ENCODE assay signal across 1 cellular context in the genomic region with DNA sequence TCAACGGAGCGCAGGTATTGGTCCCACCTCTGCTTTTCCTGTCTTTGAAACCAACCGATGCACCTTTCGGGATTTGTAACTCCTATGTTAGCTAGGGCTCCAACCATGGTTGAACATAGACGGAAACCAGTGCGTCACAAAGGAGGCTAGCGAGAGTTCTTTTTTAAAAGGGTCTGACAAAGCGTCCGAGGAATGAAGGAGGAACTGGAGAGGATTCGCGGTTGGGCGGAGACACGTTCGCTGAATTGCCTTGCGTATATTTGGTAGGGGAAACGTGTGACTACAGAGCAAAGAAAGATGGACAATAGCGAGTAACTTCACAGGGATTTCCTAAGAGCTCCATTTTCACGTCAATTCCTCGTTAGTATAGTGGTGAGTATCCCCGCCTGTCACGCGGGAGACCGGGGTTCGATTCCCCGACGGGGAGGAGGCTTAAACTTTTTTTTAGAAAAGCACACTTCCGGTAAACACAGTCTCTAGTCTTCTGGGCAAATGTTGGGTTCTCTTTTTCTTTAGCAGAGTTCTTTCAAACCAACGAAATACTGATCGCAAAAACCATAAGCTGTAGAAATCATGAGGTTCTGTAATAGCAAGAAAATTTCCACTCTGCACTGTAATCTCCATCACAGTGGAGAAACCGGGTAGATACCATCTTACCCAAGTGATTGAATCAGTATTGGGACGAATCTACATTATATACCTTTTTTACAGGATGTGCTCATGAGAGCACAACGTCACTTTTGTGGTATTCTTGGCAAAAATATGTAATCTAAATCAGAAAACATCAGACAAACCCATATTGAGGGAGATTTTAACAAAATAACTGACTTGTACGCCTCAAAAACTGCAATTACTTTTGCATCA.
TF ChIP-seq lines count a peak whose summit lies in the region.

No MANE protein-coding gene starts in this region.

TF ChIP-seq in liver, 16 proteins besides CTCF, POLR2A, EP300 and RAD21 (continued from another document):
- TF ChIP-seq, protein P1, sequence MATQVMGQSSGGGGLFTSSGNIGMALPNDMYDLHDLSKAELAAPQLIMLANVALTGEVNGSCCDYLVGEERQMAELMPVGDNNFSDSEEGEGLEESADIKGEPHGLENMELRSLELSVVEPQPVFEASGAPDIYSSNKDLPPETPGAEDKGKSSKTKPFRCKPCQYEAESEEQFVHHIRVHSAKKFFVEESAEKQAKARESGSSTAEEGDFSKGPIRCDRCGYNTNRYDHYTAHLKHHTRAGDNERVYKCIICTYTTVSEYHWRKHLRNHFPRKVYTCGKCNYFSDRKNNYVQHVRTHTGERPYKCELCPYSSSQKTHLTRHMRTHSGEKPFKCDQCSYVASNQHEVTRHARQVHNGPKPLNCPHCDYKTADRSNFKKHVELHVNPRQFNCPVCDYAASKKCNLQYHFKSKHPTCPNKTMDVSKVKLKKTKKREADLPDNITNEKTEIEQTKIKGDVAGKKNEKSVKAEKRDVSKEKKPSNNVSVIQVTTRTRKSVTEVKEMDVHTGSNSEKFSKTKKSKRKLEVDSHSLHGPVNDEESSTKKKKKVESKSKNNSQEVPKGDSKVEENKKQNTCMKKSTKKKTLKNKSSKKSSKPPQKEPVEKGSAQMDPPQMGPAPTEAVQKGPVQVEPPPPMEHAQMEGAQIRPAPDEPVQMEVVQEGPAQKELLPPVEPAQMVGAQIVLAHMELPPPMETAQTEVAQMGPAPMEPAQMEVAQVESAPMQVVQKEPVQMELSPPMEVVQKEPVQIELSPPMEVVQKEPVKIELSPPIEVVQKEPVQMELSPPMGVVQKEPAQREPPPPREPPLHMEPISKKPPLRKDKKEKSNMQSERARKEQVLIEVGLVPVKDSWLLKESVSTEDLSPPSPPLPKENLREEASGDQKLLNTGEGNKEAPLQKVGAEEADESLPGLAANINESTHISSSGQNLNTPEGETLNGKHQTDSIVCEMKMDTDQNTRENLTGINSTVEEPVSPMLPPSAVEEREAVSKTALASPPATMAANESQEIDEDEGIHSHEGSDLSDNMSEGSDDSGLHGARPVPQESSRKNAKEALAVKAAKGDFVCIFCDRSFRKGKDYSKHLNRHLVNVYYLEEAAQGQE (IDR thresholded peaks at IDR 0.05) = peak; percentile 36
- TF ChIP-seq, protein P2, sequence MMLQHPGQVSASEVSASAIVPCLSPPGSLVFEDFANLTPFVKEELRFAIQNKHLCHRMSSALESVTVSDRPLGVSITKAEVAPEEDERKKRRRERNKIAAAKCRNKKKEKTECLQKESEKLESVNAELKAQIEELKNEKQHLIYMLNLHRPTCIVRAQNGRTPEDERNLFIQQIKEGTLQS (IDR thresholded peaks at IDR 0.05) = peak; percentile 99
TF ChIP-seq in liver: peak in this region for 9.
